Comparison of ENCODE assay signal across 9 cellular contexts in genomic region chr6:88165087-88165876, GRCh38. TPM values are rescaled to one million over a fixed set of nuclear protein-coding genes. Genes with fewer than 3 reads are reported as not detected.
DNase-seq lines count a peak whose midpoint lies in the region; ATAC-seq lines count a peak whose summit lies in the region.
"Had no signal": no experiment of that assay in that cellular context is flagged by ENCODE, and none has a peak within 500 bp of the region (broad histone marks: within the 10 kb centered on the region; RNA-seq: fewer than 3 reads in every experiment).

No MANE protein-coding gene starts in this region.

- H3K9ac ChIP-seq in BLaER1 treated with 17β-estradiol and CSF1 and Interleukin-3, amounts not matched to agents 10 nM and 100 nM: peak overlapping the region; percentile 15 to 77 (median 62); a peak in 15 of 22 replicates
- no peak overlapping the region for H3K9ac ChIP-seq in GM23248
- H3K9ac ChIP-seq in iPS-20b (ENCODE audit: low read depth, low read length): peak overlapping the region; percentile 52; the same call in 1 of the 2 replicates
- H3K9ac ChIP-seq in subcutaneous abdominal adipose tissue (ENCODE audit: low read length in 5 of 5): peak overlapping the region in 3 of 5 donors; percentile 16 to 29 (median 20)

- peaks cover 56 to 58% of the 10 kb centered on the region in 2 donors for H3K27me3 Mint-ChIP-seq in T-cell

- H3K36me3 ChIP-seq in BLaER1 treated with 17β-estradiol and CSF1 and Interleukin-3, amounts not matched to agents 10 nM and 100 nM: no peaks in the 10 kb centered on the region
- no peaks in the 10 kb centered on the region for H3K36me3 ChIP-seq in GM23248 (ENCODE audit: low read depth)
- no peaks in the 10 kb centered on the region for H3K36me3 ChIP-seq in iPS-20b (ENCODE audit: insufficient read depth, low read depth, low read length)
- H3K36me3 ChIP-seq in subcutaneous abdominal adipose tissue (ENCODE audit: control insufficient read depth in 5 of 5, insufficient read depth in 5 of 5, low read length in 5 of 5): no peaks in the 10 kb centered on the region

- H3K27ac Mint-ChIP-seq in T-cell: no peak overlapping the region

- ATAC-seq in T-cell (replicated peaks in 1 of 4): no peak
- no peak for ATAC-seq in HG03439 (IDR thresholded peaks at IDR 0.05; ENCODE audit: unreplicated experiment)

- peak overlapping the region; percentile 81 for H2AFZ ChIP-seq in GM23248

- H3K4me2 ChIP-seq in BLaER1 treated with 17β-estradiol and CSF1 and Interleukin-3, amounts not matched to agents 10 nM and 100 nM: peak overlapping the region; percentile 80 to 94 (median 87)
- H3K4me2 ChIP-seq in GM23248 (ENCODE audit: unreplicated experiment): peak overlapping the region; percentile 80

- peaks cover 0 to 5% (median 0%) of the 10 kb centered on the region in 10 experiments; a peak in 2 of 20 replicates for H3K4me1 ChIP-seq in BLaER1 treated with 17β-estradiol and CSF1 and Interleukin-3, amounts not matched to agents 10 nM and 100 nM
- H3K4me1 ChIP-seq in GM23248 (ENCODE audit: insufficient read depth): no peaks in the 10 kb centered on the region
- H3K4me1 ChIP-seq in iPS-20b (ENCODE audit: insufficient read depth, low read length): no peaks in the 10 kb centered on the region
- peaks cover 3 to 23% (median 20%) of the 10 kb centered on the region in 5 donors for H3K4me1 ChIP-seq in subcutaneous abdominal adipose tissue (ENCODE audit: control insufficient read depth in 5 of 5, insufficient read depth in 5 of 5, low read length in 5 of 5)

- in situ Hi-C loops in GM23248 (cut with MboI): no loop called here

- H3K9me3 ChIP-seq in BLaER1 treated with 17β-estradiol and CSF1 and Interleukin-3, amounts not matched to agents 10 nM and 100 nM (replicated peaks in 1 of 11): no peaks in the 10 kb centered on the region
- H3K9me3 ChIP-seq in GM23248 (ENCODE audit: low read depth) (no peaks in the 10 kb centered on the region), iPS-20b (ENCODE audit: insufficient read depth, low read depth, low read length) (no peaks in the 10 kb centered on the region), subcutaneous abdominal adipose tissue (ENCODE audit: control insufficient read depth in 5 of 5, low read length in 5 of 5) (no peaks in the 10 kb centered on the region)

- no peaks in the 10 kb centered on the region for H3K36me3 Mint-ChIP-seq in T-cell

- peaks cover 33 to 62% (median 55%) of the 10 kb centered on the region in 11 experiments for H3K27me3 ChIP-seq in BLaER1 treated with 17β-estradiol and CSF1 and Interleukin-3, amounts not matched to agents 10 nM and 100 nM
- H3K27me3 ChIP-seq in GM23248 (replicated peaks; ENCODE audit: insufficient read depth) (peaks cover 79% of the 10 kb centered on the region), iPS-20b (ENCODE audit: insufficient read depth, low read length) (peaks cover 60% of the 10 kb centered on the region), subcutaneous abdominal adipose tissue (ENCODE audit: control insufficient read depth in 5 of 5, insufficient read depth in 4 of 5, low read length in 5 of 5) (peaks cover 15 to 43% (median 26%) of the 10 kb centered on the region in 5 donors)

- DNase-seq in GM23248 (peak; percentile 12), T-cell (no peak), AML-193 (lab: John Stamatoyannopoulos, UW) (no peak), inferior parietal cortex (ENCODE audit: extremely low spot score) (no peak)

- H3F3A ChIP-seq in GM23248 (ENCODE audit: insufficient read depth): no peaks in the 10 kb centered on the region

- H3K9me3 Mint-ChIP-seq in T-cell: no peaks in the 10 kb centered on the region

- peak overlapping the region in 2 of 11 experiments; percentile 32 to 46; a peak in 3 of 22 replicates for H3K27ac ChIP-seq in BLaER1 treated with 17β-estradiol and CSF1 and Interleukin-3, amounts not matched to agents 10 nM and 100 nM
- H3K27ac ChIP-seq in GM23248 (no peak overlapping the region), iPS-20b (ENCODE audit: low read length) (no peak overlapping the region), subcutaneous abdominal adipose tissue (ENCODE audit: low read depth, low read length) (no peak overlapping the region)

- peak overlapping the region; percentile 57 to 74 (median 66) for H3K4me3 ChIP-seq in BLaER1 treated with 17β-estradiol and CSF1 and Interleukin-3, amounts not matched to agents 10 nM and 100 nM
- H3K4me3 ChIP-seq in GM23248 (peak overlapping the region; percentile 64), iPS-20b (ENCODE audit: low read length) (peak overlapping the region; percentile 82), subcutaneous abdominal adipose tissue (ENCODE audit: low read depth in 1 of 5, low read length in 5 of 5) (peak overlapping the region; percentile 62 to 76 (median 68))

- H3K4me3 Mint-ChIP-seq in T-cell: peak overlapping the region; percentile 40 to 78 (median 68)

- POLR2A ChIA-PET in T-cell (lab: Charles Lee): no interaction called here

- H3K9me2 ChIP-seq in GM23248 (ENCODE audit: insufficient read depth): no peaks in the 10 kb centered on the region

- CTCF ChIA-PET in T-cell (lab: Charles Lee): no interaction called here

- WGBS in GM23248 (ENCODE audit: low coverage in 1 of 2, low lambda C conversion rate in 2 of 2, missing lambda C conversion rate in 2 of 2), 2 experiments: 9% methylated on average over 20 of the region's 20 CpGs

- H4K20me1 ChIP-seq in BLaER1 treated with 17β-estradiol and CSF1 and Interleukin-3, amounts not matched to agents 10 nM and 100 nM: no peaks in the 10 kb centered on the region
- no peaks in the 10 kb centered on the region for H4K20me1 ChIP-seq in GM23248 (ENCODE audit: insufficient read depth)

- H3K79me2 ChIP-seq in GM23248 (ENCODE audit: insufficient read depth): no peaks in the 10 kb centered on the region

- H3K4me1 Mint-ChIP-seq in T-cell: peaks cover 12 to 17% (median 13%) of the 10 kb centered on the region in 3 donors

RNA-seq across cellular contexts. Expression of gene CNR1, which starts 0.9 kb away (rescaled TPM):
- total RNA-seq in GM23248 (2014; rRNA removed; shearing (Covaris generic)): not detected in 2 replicates
- polyA plus RNA-seq in GM23248 (2016; fragmentation: Nextera tagmentation; extraction: Ambion mirVana): not detected in 2 replicates
- total RNA-seq in T-cell: under 1 TPM in 3 of 5 donors, not detected in 2; 0.47 to 0.89 (median 0.73) TPM
- total RNA-seq: glomerular endothelial cell had no signal
